In the genomic region with DNA sequence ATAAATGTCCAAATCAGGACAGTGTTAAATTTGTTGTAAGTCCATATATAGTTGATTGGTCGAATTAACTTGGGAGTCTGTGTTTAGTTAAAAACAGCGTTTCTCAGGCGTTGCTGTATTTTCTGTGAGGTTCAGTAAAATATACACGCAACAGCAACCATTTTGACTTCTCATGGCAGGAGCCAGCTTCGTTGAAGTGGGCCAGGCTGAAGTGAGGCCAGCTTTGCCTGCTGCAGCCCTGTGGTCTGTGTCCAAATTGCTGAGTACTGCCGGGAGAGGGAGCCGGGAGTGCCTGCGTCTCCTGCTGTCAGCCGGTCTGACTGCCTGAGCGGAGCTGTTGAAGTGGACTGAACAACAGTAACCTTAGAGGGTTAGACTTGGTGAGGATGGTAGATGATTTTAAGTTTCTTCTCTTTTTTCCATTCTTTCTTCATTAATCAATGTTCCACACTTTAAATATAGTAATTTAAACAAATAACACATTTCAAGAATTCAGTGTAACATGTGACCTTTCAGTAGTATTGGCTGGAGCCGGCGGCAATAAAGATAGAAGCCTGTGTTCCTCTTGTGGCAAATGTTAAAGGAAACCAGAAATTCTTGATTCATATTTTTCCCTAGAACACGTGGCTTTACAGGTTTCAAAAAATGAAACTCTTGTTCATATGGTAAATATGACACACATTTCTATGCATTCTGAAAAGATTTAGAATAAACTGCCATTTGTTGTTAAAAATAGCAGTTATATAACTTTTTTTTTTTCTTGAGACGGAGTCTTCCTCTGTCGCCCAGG, we compare ENCODE assay signal across 9 cellular contexts. TPM values are rescaled to one million over a fixed set of nuclear protein-coding genes. Genes with fewer than 3 reads are reported as not detected.
DNase-seq lines count a peak whose midpoint lies in the region; ATAC-seq and TF ChIP-seq lines count a peak whose summit lies in the region.
"Had no signal": no experiment of that assay in that cellular context is flagged by ENCODE, and none has a peak within 500 bp of the region (broad histone marks: within the 10 kb centered on the region; RNA-seq: fewer than 3 reads in every experiment).

No MANE protein-coding gene starts in this region.

- ATAC-seq in left colon = peak; percentile 94
- no peak for ATAC-seq in HG02938 (IDR thresholded peaks at IDR 0.05; ENCODE audit: unreplicated experiment)

- H3K4me3 ChIP-seq in stomach = no peak overlapping the region

- H3K4me3 Mint-ChIP-seq in chondrocyte (ENCODE audit: unreplicated experiment) = no peak overlapping the region
- H3K4me3 Mint-ChIP-seq: IgD-negative memory B cell had no signal

- peaks cover 4% of the 10 kb centered on the region for H3K36me3 Mint-ChIP-seq in chondrocyte (ENCODE audit: low read depth)

- H3K9me3 Mint-ChIP-seq in chondrocyte (ENCODE audit: low read depth) = no peaks in the 10 kb centered on the region
- H3K9me3 Mint-ChIP-seq: IgD-negative memory B cell had no signal

- peak; percentile 13 for DNase-seq in DMS153 treated with DMSO at 0.1 percent for 48 hours (lab: John Stamatoyannopoulos, UW; ENCODE audit: unreplicated experiment)
- DNase-seq in NCI-H2227 (lab: John Stamatoyannopoulos, UW; ENCODE audit: unreplicated experiment) = peak; percentile 66
- DNase-seq in chondrocyte (ENCODE audit: low spot score) = peak; percentile 88
- peak; percentile 74 to 85 for DNase-seq in left colon
- DNase-seq in stomach = peak; percentile 86
- no peak for DNase-seq in GM19238 (ENCODE audit: insufficient read length, low spot score)
- no peak for DNase-seq in activated gamma-delta T cell (lab: John Stamatoyannopoulos, UW)

- H3K27ac Mint-ChIP-seq in chondrocyte (ENCODE audit: unreplicated experiment) = no peak overlapping the region
- H3K27ac Mint-ChIP-seq: IgD-negative memory B cell had no signal

- H3K27me3 Mint-ChIP-seq in chondrocyte (ENCODE audit: low read depth) = no peaks in the 10 kb centered on the region
- H3K27me3 Mint-ChIP-seq: IgD-negative memory B cell had no signal

- no peak for TF ChIP-seq EP300 in stomach (IDR thresholded peaks at IDR 0.05)

- WGBS in stomach, 5 donors = 18 to 32% (median 23%) methylated on average over 15 of the region's 15 CpGs

- TF ChIP-seq POLR2A in stomach (IDR thresholded peaks at IDR 0.05) = no peak

- H3K36me3 ChIP-seq in stomach = peaks cover under 1 to 24% (median 10%) of the 10 kb centered on the region in 4 donors

- H3K9me3 ChIP-seq in stomach = no peaks in the 10 kb centered on the region

- TF ChIP-seq CTCF in chondrocyte (IDR thresholded peaks at IDR 0.05) (peak; percentile 79), stomach (IDR thresholded peaks at IDR 0.05) (peak in 5 of 7 experiments; percentile 26 to 69 (median 47))

- intact Hi-C loops in left colon (cut with DNase I, micrococcal nuclease) = no loop called here
- intact Hi-C loops in stomach (cut with DNase I; ENCODE audit: low total_unique reads) = loop anchor here (5.0 kb wide), 1 partner anchor 36 kb away; no protein-coding TSS in a partner anchor

- H3K4me1 ChIP-seq in stomach = peaks cover 46 to 85% (median 68%) of the 10 kb centered on the region in 4 donors

- H3K27ac ChIP-seq in stomach = peak overlapping the region; percentile 68 to 86 (median 81)

- peaks cover 14% of the 10 kb centered on the region for H3K4me1 Mint-ChIP-seq in chondrocyte (ENCODE audit: low read depth)

- no peaks in the 10 kb centered on the region for H3K27me3 ChIP-seq in stomach

RNA-seq across cellular contexts. Expression of a gene that starts 37.0 kb away (rescaled TPM):
- total RNA-seq in chondrocyte (not detected in 3 replicates), left colon (not detected), stomach (not detected)
- 1 to 10 TPM in 1 of 3 donors, not detected in 2; 9.5 TPM for polyA plus RNA-seq in stomach
- polyA plus RNA-seq: IgD-negative memory B cell had no signal

Comparison
In these comparisons a context has a peak if more than half of its experiments do, and no peak if none do; other contexts are left out.
1. DNase-seq: peak in DMS153 treated with DMSO at 0.1 percent for 48 hours (single experiment), NCI-H2227 (single experiment), chondrocyte (single experiment), left colon (2 of 2) and stomach (single experiment); none in GM19238 (single experiment) and activated gamma-delta T cell (single experiment).